20 cellular contexts compared by ENCODE assay signal in the genomic region with DNA sequence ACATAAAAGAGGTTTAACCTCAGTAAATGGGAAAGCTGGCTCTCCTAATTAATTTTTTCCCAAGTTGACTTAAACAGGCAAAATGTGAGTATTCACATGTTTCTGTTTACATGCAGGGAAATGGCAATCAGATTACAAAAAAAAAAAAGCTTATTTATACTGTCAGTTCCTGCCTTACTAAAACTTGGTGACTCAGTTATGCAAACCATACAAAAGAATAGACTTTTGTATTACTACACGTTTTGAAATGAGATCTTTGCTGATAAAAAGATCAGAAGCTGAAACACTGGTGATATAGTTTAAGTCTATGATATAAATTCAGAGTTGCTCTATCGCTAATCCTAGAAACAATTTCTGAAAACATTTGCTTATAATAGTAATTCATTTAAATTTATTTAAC.
"Had no signal": no experiment of that assay in that cellular context is flagged by ENCODE, and none has a peak within 500 bp of the region (broad histone marks: within the 10 kb centered on the region; RNA-seq: fewer than 3 reads in every experiment).

No MANE protein-coding gene starts in this region.

- H3K27me3 Mint-ChIP-seq: stimulated activated naive B cell treated with anti-CD40 and anti-IgM and Interleukin-4, amounts not matched to agents 10 μg/mL and 1 μg/mL and 100 μg/mL, for 72 hours; type B pancreatic cell had no signal

- H3K4me1 Mint-ChIP-seq: stimulated activated naive B cell treated with anti-CD40 and anti-IgM and Interleukin-4, amounts not matched to agents 10 μg/mL and 1 μg/mL and 100 μg/mL, for 72 hours had no signal

- H3K4me2 ChIP-seq: neural progenitor cell had no signal

- H3K4me1 ChIP-seq: gastroesophageal sphincter, left lung, lower lobe of right lung, neural progenitor cell, right atrium auricular region, sigmoid colon, stomach had no signal

- H3K36me3 ChIP-seq: gastroesophageal sphincter, left lung, lower lobe of right lung, neural progenitor cell, ovary, right atrium auricular region, sigmoid colon, stomach had no signal

- H2AFZ ChIP-seq: neural progenitor cell had no signal

- H3K9ac ChIP-seq: neural progenitor cell had no signal

- H3K27ac Mint-ChIP-seq: natural killer cell treated with Interleukin-12 subunit alpha and Interleukin-12 subunit beta and Interleukin-15 and Interleukin-18, amount 100 ng/mL, for 72 hours; neural progenitor cell; stimulated activated naive B cell treated with anti-CD40 and anti-IgM and Interleukin-4, amounts not matched to agents 10 μg/mL and 1 μg/mL and 100 μg/mL, for 72 hours; type B pancreatic cell had no signal

- DNase-seq: glutamatergic neuron; left lung; lower lobe of right lung; mesenchymal stem cell; midbrain; nucleus accumbens; ovary; sigmoid colon; stimulated activated CD4-positive, alpha-beta T cell treated with anti-CD3 and anti-CD28 coated beads, Interleukin-2, amount 100 ng/mL, for 24 hours; stimulated activated CD4-positive, alpha-beta T cell treated with anti-CD3 and anti-CD28 coated beads, Interleukin-4, amount 100 ng/mL, for 4 hours; stimulated activated naive B cell treated with anti-CD40 and anti-IgM and Interleukin-4, amounts not matched to agents 10 μg/mL and 1 μg/mL and 100 μg/mL, for 72 hours; stomach; substantia nigra had no signal

- H3K9me3 Mint-ChIP-seq: natural killer cell treated with Interleukin-12 subunit alpha and Interleukin-12 subunit beta and Interleukin-15 and Interleukin-18, amount 100 ng/mL, for 72 hours; neural progenitor cell; stimulated activated naive B cell treated with anti-CD40 and anti-IgM and Interleukin-4, amounts not matched to agents 10 μg/mL and 1 μg/mL and 100 μg/mL, for 72 hours had no signal

- H3K27ac ChIP-seq: gastroesophageal sphincter, left lung, lower lobe of right lung, neural progenitor cell, ovary, right atrium auricular region, sigmoid colon, skin epidermis, stomach had no signal

- ATAC-seq: esophagus mucosa; gastroesophageal sphincter; left lung; lower lobe of right lung; natural killer cell treated with Interleukin-12 subunit alpha and Interleukin-12 subunit beta and Interleukin-15 and Interleukin-18, amount 100 ng/mL, for 72 hours; stimulated activated naive B cell treated with anti-CD40 and anti-IgM and Interleukin-4, amounts not matched to agents 10 μg/mL and 1 μg/mL and 100 μg/mL, for 72 hours had no signal

- H3K4me3 ChIP-seq: gastroesophageal sphincter, left lung, lower lobe of right lung, neural progenitor cell, ovary, right atrium auricular region, sigmoid colon, skin epidermis, stomach had no signal

- H3K36me3 Mint-ChIP-seq: natural killer cell treated with Interleukin-12 subunit alpha and Interleukin-12 subunit beta and Interleukin-15 and Interleukin-18, amount 100 ng/mL, for 72 hours; neural progenitor cell; stimulated activated naive B cell treated with anti-CD40 and anti-IgM and Interleukin-4, amounts not matched to agents 10 μg/mL and 1 μg/mL and 100 μg/mL, for 72 hours; type B pancreatic cell had no signal

- H3K9me3 ChIP-seq: gastroesophageal sphincter, left lung, lower lobe of right lung, ovary, right atrium auricular region, sigmoid colon, stomach had no signal

- H3K27me3 ChIP-seq: gastroesophageal sphincter, left lung, neural progenitor cell, ovary, right atrium auricular region, sigmoid colon, stomach had no signal

- H3K4me3 Mint-ChIP-seq: natural killer cell treated with Interleukin-12 subunit alpha and Interleukin-12 subunit beta and Interleukin-15 and Interleukin-18, amount 100 ng/mL, for 72 hours; neural progenitor cell; stimulated activated naive B cell treated with anti-CD40 and anti-IgM and Interleukin-4, amounts not matched to agents 10 μg/mL and 1 μg/mL and 100 μg/mL, for 72 hours; type B pancreatic cell had no signal
